Comparison of ENCODE assay signal across 20 cellular contexts in the genomic region with DNA sequence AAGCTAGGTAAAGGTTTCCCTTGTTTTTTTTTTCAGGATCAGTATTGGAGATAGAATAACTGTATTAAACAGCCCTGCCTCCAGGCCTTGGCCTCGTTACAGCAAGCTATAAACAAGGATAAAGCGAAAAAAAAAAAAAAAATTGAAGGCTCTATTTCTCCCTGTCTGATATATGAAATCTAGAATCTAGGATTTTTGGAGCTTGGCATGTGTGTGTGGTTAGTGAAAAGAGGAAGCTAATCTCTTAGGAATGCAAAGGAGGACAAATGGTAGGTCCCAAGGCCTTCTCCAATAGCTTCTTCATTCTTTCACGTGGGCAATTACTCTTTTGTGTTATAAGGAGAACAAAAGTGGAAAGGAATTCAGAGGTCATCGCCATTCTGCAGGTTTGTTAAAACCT.
"Had no signal": no experiment of that assay in that cellular context is flagged by ENCODE, and none has a peak within 500 bp of the region (broad histone marks: within the 10 kb centered on the region; RNA-seq: fewer than 3 reads in every experiment).

No MANE protein-coding gene starts in this region.

- H3K9me3 ChIP-seq: MG63, SJSA1 had no signal

- DNase-seq: KBM-7, MG63, NCI-H1092, NCI-H1105 treated with DMSO at 0.1 percent for 48 hours, NCI-H1417 treated with DMSO at 0.1 percent for 48 hours, NCI-H146, NCI-H1694 treated with DMSO at 0.1 percent for 48 hours, NCI-H1930, NCI-H2081, NCI-H2107, NCI-H2227 treated with DMSO at 0.1 percent for 48 hours, NCI-H524 treated with DMSO at 0.1 percent for 48 hours, NCI-H69, NCI-H774, SHP77 treated with DMSO at 0.1 percent for 48 hours had no signal

- H3K36me3 ChIP-seq: MG63, SJSA1 had no signal

- H3K4me3 ChIP-seq: MG63, SJSA1, SK-N-MC had no signal

- H3K4me1 ChIP-seq: SJSA1 had no signal

- H3K27me3 ChIP-seq: MG63, SJSA1 had no signal

- H3K27ac ChIP-seq: RWPE1, SJSA1, SK-N-MC had no signal

- FAIRE-seq: HTR-8/SVneo, RCC 7860 had no signal
